In the genomic region with DNA sequence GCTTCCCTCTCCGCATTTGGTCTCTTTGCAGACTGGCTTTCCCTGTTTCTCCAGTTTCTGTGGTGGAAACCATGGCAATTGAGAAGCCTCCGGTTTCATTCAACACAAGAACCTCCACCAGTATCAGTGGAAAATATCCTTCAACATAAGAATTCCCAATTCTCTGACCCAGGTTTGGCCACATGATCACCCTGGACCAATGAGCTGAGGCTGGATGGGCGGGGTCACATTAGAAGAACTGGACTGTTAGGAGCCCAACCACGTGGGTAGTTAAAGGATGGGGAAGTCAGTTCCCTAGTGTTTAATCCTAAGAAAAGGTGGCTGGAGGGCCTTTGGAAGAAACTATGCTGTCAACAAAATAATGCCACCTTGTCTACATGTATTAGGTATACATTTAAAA, we compare ENCODE assay signal across 28 cellular contexts.
"Had no signal": no experiment of that assay in that cellular context is flagged by ENCODE, and none has a peak within 500 bp of the region (broad histone marks: within the 10 kb centered on the region; RNA-seq: fewer than 3 reads in every experiment).

No MANE protein-coding gene starts in this region.

- DNase-seq: activated CD4-positive, alpha-beta memory T cell treated with anti-CD3 and anti-CD28 coated beads for 36 hours; activated CD4-positive, alpha-beta T cell treated with anti-CD3 and anti-CD28 coated beads for 36 hours; activated CD4-positive, alpha-beta T cell treated with anti-CD3 and anti-CD28 coated beads, Interleukin-2, amount 10 ng/mL, durations not matched to agents 24 days and 14 days; activated CD4-positive, CD25-positive, alpha-beta regulatory T cell; activated CD4-positive, CD25-positive, alpha-beta regulatory T cell treated with anti-CD3 and anti-CD28 coated beads, Interleukin-2, amount 50 U/mL, for 72 hours; activated CD8-positive, alpha-beta memory T cell treated with anti-CD3 and anti-CD28 coated beads, Interleukin-2, amount 10 ng/mL, durations not matched to agents 7 days and 5 days; activated CD8-positive, alpha-beta memory T cell treated with anti-CD3 and anti-CD28 coated beads, Interleukin-2, amount 50 U/mL, for 4 hours; activated CD8-positive, alpha-beta T cell treated with anti-CD3 and anti-CD28 coated beads, Interleukin-2, amount 10 ng/mL, durations not matched to agents 7 days and 5 days; activated effector memory CD4-positive, alpha-beta T cell treated with anti-CD3 and anti-CD28 coated beads, Interleukin-2, amount 50 U/mL, for 16 hours; activated naive CD4-positive, alpha-beta T cell treated with anti-CD3 and anti-CD28 coated beads, Interleukin-2, amount 10 ng/mL, durations not matched to agents 7 days and 5 days; activated naive CD8-positive, alpha-beta T cell treated with anti-CD3 and anti-CD28 coated beads, Interleukin-2, amount 10 ng/mL, durations not matched to agents 7 days and 5 days; activated T-cell treated with anti-CD3 and anti-CD28 coated beads, Interleukin-2, amount 50 U/mL, for 1 hour; activated T-cell treated with anti-CD3 and anti-CD28 coated beads, Interleukin-2, amount 50 U/mL, for 48 hours; central memory CD4-positive, alpha-beta T cell; cerebellar nuclear complex; colonic mucosa; effector CD8-positive, alpha-beta T cell; esophagus squamous epithelium; foreskin melanocyte; heart right ventricle; T-helper 2 cell had no signal

- H3K36me3 ChIP-seq: ascending aorta, breast epithelium, cardiac muscle cell, colonic mucosa, esophagus squamous epithelium, gastroesophageal sphincter, heart right ventricle had no signal

- H3K4me1 ChIP-seq: ascending aorta, breast epithelium, colonic mucosa, esophagus squamous epithelium, gastroesophageal sphincter, heart right ventricle had no signal

- H3K4me3 ChIP-seq: ascending aorta, breast epithelium, cardiac muscle cell, colonic mucosa, esophagus squamous epithelium, gastroesophageal sphincter, heart right ventricle had no signal

- H3K27ac ChIP-seq: ascending aorta, breast epithelium, cardiac muscle cell, colonic mucosa, epithelial cell of prostate, esophagus squamous epithelium, gastroesophageal sphincter, heart right ventricle, VCaP had no signal

- H3K9me3 ChIP-seq: ascending aorta, breast epithelium, colonic mucosa, esophagus squamous epithelium, gastroesophageal sphincter, heart right ventricle had no signal

- H3K27me3 ChIP-seq: ascending aorta, breast epithelium, cardiac muscle cell, colonic mucosa, esophagus squamous epithelium, gastroesophageal sphincter, heart right ventricle had no signal

- ATAC-seq: activated CD4-positive, alpha-beta T cell treated with anti-CD3 and anti-CD28 coated beads for 36 hours; activated CD8-positive, alpha-beta memory T cell treated with anti-CD3 and anti-CD28 coated beads, Interleukin-2, amount 10 ng/mL, durations not matched to agents 7 days and 5 days; activated CD8-positive, alpha-beta T cell treated with anti-CD3 and anti-CD28 coated beads, Interleukin-2, amount 10 ng/mL, durations not matched to agents 7 days and 5 days; activated naive CD4-positive, alpha-beta T cell treated with anti-CD3 and anti-CD28 coated beads, Interleukin-2, amount 50 U/mL, for 72 hours; gastroesophageal sphincter; heart right ventricle had no signal
